1 cellular context compared by ENCODE assay signal in the genomic region with DNA sequence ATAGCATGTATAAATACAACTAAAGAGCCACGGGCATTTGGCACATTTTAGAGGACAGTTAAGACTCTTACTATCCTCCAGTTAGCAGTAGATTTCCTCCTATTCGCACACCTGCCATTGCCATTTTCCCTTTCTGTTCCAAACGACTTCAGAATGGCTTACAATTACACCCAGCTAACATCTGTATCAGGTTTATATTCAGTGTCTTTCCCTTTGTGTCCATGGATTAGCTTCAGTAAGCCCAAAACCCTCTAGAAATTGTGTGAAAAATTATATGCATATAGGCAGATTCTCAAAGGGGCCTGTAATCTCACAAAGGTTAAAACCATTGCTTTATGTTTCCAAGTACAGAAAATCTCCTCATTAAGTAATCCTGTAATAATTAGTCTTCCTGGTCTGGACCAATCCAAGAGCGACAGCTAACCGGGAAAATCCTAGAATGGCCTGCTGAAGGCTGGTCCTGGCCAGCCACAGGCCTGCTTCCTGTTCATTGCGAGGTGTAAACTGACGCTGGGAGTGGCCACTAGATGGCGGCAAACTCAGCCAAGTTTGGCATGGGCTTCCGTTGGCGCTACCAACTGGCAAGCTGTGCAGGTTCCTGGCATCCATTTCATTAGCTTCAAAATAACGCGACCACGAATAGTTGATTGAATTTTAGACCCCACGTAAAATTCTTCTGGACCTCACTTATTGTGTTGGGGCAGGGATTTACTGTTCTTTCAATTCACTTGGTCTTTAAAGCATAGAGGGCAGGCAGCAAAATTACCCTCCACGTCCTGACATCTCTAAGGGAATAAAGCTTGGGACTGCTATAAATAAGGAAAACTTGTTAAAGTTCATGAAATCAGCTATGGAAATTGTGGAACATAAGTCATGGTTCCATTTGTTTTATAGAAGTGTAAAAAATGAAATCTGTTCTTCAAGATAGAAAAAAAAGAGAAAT.
TF ChIP-seq lines count a peak whose summit lies in the region.

No MANE protein-coding gene starts in this region.

TF ChIP-seq in K562, 482 proteins besides CTCF, POLR2A, EP300 and RAD21 (continued from another document and continues in another):
- TF ChIP-seq, protein P1, sequence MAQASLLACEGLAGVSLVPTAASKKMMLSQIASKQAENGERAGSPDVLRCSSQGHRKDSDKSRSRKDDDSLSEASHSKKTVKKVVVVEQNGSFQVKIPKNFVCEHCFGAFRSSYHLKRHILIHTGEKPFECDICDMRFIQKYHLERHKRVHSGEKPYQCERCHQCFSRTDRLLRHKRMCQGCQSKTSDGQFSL (CRISPR knock-in tag; IDR thresholded peaks at IDR 0.05), result no peak
- TF ChIP-seq, protein P1 (tag; IDR thresholded peaks at IDR 0.05), result no peak
- TF ChIP-seq ZFP36 (IDR thresholded peaks at IDR 0.05; ENCODE audit: low read depth, low read length, partially characterized antibody) (peak; percentile 37), POLR2B (IDR thresholded peaks at IDR 0.05; ENCODE audit: low read depth, partially characterized antibody) (no peak), JUND (IDR thresholded peaks at IDR 0.05; ENCODE audit: borderline replicate concordance, low read depth, low read length) (peak; percentile 55; the same call in 1 of the 2 replicates), JUND (tag; IDR thresholded peaks at IDR 0.05; ENCODE audit: borderline replicate concordance, low read depth, low read length) (peak; percentile 37; the same call in 1 of the 3 replicates), LCOR (CRISPR knock-in tag; IDR thresholded peaks at IDR 0.05) (peak; percentile 66; the same call in 1 of the 2 replicates), MEF2D (tag; conservative IDR thresholded peaks at IDR 0.05; ENCODE audit: low read depth) (no peak), ZFX (CRISPR knock-in tag; IDR thresholded peaks at IDR 0.05) (peak; percentile 39; the same call in 1 of the 2 replicates), NR4A1 (CRISPR knock-in tag; IDR thresholded peaks at IDR 0.05) (no peak), NR4A1 (tag; IDR thresholded peaks at IDR 0.05) (no peak), PCBP2 (IDR thresholded peaks at IDR 0.05; ENCODE audit: low read depth, low read length, poor library complexity, severe bottlenecking) (no peak), MYNN (IDR thresholded peaks at IDR 0.05) (peak; percentile 71; the same call in 1 of the 2 replicates), MYNN (CRISPR knock-in tag; IDR thresholded peaks at IDR 0.05) (no peak), GABPB1 (CRISPR knock-in tag; IDR thresholded peaks at IDR 0.05) (0 out of 2 replicates have a peak, but pooled peaks have one; percentile 34), SRF (CRISPR knock-in tag; IDR thresholded peaks at IDR 0.05) (peak in 1 of 2 experiments; percentile 87; a peak in 2 of 4 replicates), GATAD2A (IDR thresholded peaks at IDR 0.05) (no peak), ETV1 (tag; conservative IDR thresholded peaks at IDR 0.05; ENCODE audit: low read depth) (peak; percentile 49), SRSF3 (IDR thresholded peaks at IDR 0.05; ENCODE audit: insufficient read depth, low read length) (no peak), CTBP1 (IDR thresholded peaks at IDR 0.05; ENCODE audit: borderline replicate concordance) (peak; percentile 25; the same call in 1 of the 2 replicates), YY1 (IDR thresholded peaks at IDR 0.05; ENCODE audit: borderline replicate concordance in 1 of 3, control insufficient read depth in 1 of 3, extremely low read depth in 1 of 3, insufficient read depth in 3 of 3, insufficient read length in 1 of 3, insufficient replicate concordance in 2 of 3, low read depth in 1 of 3, low read length in 2 of 3) (peak in 1 of 3 experiments; percentile 16), ZNF408 (CRISPR knock-in tag; IDR thresholded peaks at IDR 0.05; ENCODE audit: low read depth) (no peak), ZNF717 (CRISPR knock-in tag; IDR thresholded peaks at IDR 0.05) (no peak), ZNF316 (IDR thresholded peaks at IDR 0.05) (no peak), XRCC5 (IDR thresholded peaks at IDR 0.05; ENCODE audit: low read depth, low read length) (peak; percentile 72; the same call in 1 of the 2 replicates), ZNF121 (CRISPR knock-in tag; conservative IDR thresholded peaks at IDR 0.05) (no peak), SMAD1 (IDR thresholded peaks at IDR 0.05; ENCODE audit: low read depth, low read length, partially characterized antibody) (no peak), ZNF174 (CRISPR knock-in tag; IDR thresholded peaks at IDR 0.05) (no peak), RCOR1 (IDR thresholded peaks at IDR 0.05; ENCODE audit: borderline replicate concordance in 1 of 2, low read depth in 2 of 2, low read length in 2 of 2) (peak in 1 of 2 experiments; percentile 36; a peak in 1 of 4 replicates), KLF16 (IDR thresholded peaks at IDR 0.05) (peak; percentile 39; the same call in 1 of the 2 replicates), ZNF253 (CRISPR knock-in tag; conservative IDR thresholded peaks at IDR 0.05) (no peak), RFX1 (IDR thresholded peaks at IDR 0.05) (no peak), ELF2 (CRISPR knock-in tag; IDR thresholded peaks at IDR 0.05) (no peak), HNRNPL (IDR thresholded peaks at IDR 0.05; ENCODE audit: low read depth, low read length) (0 out of 2 replicates have a peak, but pooled peaks have one; percentile 57), SRSF9 (IDR thresholded peaks at IDR 0.05; ENCODE audit: borderline replicate concordance, low read depth, low read length) (no peak), HDGF (IDR thresholded peaks at IDR 0.05) (no peak), PHB2 (IDR thresholded peaks at IDR 0.05; ENCODE audit: low read depth) (no peak), KDM2B (CRISPR knock-in tag; IDR thresholded peaks at IDR 0.05) (no peak), NR2C2 (CRISPR knock-in tag; IDR thresholded peaks at IDR 0.05) (no peak), NR2C2 (tag; IDR thresholded peaks at IDR 0.05) (no peak), KAT7 (CRISPR knock-in tag; IDR thresholded peaks at IDR 0.05; ENCODE audit: borderline replicate concordance) (no peak), ZNF12 (CRISPR knock-in tag; IDR thresholded peaks at IDR 0.05) (no peak), RB1 (IDR thresholded peaks at IDR 0.05; ENCODE audit: low read depth) (peak; percentile 55; the same call in 1 of the 2 replicates), SMC3 (conservative IDR thresholded peaks at IDR 0.05; ENCODE audit: insufficient read depth, low read depth, low read length) (peak; percentile 90), CREM (IDR thresholded peaks at IDR 0.05; ENCODE audit: low read depth) (peak; percentile 70), MCM2 (IDR thresholded peaks at IDR 0.05; ENCODE audit: low read depth) (no peak), CBX3 (IDR thresholded peaks at IDR 0.05; ENCODE audit: borderline replicate concordance in 1 of 2, low read length in 2 of 2) (0 out of 3 replicates have a peak, but pooled peaks of 1 of the 2 experiments have one; percentile 36)
- TF ChIP-seq, protein P2, sequence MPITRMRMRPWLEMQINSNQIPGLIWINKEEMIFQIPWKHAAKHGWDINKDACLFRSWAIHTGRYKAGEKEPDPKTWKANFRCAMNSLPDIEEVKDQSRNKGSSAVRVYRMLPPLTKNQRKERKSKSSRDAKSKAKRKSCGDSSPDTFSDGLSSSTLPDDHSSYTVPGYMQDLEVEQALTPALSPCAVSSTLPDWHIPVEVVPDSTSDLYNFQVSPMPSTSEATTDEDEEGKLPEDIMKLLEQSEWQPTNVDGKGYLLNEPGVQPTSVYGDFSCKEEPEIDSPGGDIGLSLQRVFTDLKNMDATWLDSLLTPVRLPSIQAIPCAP (CRISPR knock-in tag; IDR thresholded peaks at IDR 0.05; ENCODE audit: borderline replicate concordance), result no peak
- TF ChIP-seq, protein P3, sequence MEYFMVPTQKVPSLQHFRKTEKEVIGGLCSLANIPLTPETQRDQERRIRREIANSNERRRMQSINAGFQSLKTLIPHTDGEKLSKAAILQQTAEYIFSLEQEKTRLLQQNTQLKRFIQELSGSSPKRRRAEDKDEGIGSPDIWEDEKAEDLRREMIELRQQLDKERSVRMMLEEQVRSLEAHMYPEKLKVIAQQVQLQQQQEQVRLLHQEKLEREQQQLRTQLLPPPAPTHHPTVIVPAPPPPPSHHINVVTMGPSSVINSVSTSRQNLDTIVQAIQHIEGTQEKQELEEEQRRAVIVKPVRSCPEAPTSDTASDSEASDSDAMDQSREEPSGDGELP (CRISPR knock-in tag; IDR thresholded peaks at IDR 0.05; ENCODE audit: borderline replicate concordance), result peak; percentile 30; the same call in 1 of the 2 replicates
- TF ChIP-seq, protein P4, sequence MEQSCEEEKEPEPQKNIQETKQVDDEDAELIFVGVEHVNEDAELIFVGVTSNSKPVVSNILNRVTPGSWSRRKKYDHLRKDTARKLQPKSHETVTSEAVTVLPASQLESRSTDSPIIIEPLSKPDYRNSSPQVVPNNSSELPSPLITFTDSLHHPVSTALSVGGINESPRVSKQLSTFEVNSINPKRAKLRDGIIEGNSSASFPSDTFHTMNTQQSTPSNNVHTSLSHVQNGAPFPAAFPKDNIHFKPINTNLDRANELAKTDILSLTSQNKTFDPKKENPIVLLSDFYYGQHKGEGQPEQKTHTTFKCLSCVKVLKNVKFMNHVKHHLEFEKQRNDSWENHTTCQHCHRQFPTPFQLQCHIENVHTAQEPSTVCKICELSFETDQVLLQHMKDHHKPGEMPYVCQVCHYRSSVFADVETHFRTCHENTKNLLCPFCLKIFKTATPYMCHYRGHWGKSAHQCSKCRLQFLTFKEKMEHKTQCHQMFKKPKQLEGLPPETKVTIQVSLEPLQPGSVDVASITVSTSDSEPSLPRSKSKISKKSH (CRISPR knock-in tag; IDR thresholded peaks at IDR 0.05), result no peak
- TF ChIP-seq, protein P5, sequence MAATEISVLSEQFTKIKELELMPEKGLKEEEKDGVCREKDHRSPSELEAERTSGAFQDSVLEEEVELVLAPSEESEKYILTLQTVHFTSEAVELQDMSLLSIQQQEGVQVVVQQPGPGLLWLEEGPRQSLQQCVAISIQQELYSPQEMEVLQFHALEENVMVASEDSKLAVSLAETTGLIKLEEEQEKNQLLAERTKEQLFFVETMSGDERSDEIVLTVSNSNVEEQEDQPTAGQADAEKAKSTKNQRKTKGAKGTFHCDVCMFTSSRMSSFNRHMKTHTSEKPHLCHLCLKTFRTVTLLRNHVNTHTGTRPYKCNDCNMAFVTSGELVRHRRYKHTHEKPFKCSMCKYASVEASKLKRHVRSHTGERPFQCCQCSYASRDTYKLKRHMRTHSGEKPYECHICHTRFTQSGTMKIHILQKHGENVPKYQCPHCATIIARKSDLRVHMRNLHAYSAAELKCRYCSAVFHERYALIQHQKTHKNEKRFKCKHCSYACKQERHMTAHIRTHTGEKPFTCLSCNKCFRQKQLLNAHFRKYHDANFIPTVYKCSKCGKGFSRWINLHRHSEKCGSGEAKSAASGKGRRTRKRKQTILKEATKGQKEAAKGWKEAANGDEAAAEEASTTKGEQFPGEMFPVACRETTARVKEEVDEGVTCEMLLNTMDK (IDR thresholded peaks at IDR 0.05; ENCODE audit: borderline replicate concordance, insufficient read depth, low read depth, low read length, poor library complexity, severe bottlenecking), result peak; percentile 30
- TF ChIP-seq, protein P6, sequence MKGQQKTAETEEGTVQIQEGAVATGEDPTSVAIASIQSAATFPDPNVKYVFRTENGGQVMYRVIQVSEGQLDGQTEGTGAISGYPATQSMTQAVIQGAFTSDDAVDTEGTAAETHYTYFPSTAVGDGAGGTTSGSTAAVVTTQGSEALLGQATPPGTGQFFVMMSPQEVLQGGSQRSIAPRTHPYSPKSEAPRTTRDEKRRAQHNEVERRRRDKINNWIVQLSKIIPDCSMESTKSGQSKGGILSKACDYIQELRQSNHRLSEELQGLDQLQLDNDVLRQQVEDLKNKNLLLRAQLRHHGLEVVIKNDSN (CRISPR knock-in tag; IDR thresholded peaks at IDR 0.05), result no peak
- TF ChIP-seq, protein P7, sequence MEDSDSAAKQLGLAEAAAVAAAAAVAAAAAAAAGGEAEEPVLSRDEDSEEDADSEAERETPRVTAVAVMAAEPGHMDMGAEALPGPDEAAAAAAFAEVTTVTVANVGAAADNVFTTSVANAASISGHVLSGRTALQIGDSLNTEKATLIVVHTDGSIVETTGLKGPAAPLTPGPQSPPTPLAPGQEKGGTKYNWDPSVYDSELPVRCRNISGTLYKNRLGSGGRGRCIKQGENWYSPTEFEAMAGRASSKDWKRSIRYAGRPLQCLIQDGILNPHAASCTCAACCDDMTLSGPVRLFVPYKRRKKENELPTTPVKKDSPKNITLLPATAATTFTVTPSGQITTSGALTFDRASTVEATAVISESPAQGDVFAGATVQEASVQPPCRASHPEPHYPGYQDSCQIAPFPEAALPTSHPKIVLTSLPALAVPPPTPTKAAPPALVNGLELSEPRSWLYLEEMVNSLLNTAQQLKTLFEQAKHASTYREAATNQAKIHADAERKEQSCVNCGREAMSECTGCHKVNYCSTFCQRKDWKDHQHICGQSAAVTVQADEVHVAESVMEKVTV (CRISPR knock-in tag; IDR thresholded peaks at IDR 0.05), result peak; percentile 76
- TF ChIP-seq, protein P8, sequence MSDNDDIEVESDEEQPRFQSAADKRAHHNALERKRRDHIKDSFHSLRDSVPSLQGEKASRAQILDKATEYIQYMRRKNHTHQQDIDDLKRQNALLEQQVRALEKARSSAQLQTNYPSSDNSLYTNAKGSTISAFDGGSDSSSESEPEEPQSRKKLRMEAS (CRISPR knock-in tag; IDR thresholded peaks at IDR 0.05), result no peak
- TF ChIP-seq, protein P9, sequence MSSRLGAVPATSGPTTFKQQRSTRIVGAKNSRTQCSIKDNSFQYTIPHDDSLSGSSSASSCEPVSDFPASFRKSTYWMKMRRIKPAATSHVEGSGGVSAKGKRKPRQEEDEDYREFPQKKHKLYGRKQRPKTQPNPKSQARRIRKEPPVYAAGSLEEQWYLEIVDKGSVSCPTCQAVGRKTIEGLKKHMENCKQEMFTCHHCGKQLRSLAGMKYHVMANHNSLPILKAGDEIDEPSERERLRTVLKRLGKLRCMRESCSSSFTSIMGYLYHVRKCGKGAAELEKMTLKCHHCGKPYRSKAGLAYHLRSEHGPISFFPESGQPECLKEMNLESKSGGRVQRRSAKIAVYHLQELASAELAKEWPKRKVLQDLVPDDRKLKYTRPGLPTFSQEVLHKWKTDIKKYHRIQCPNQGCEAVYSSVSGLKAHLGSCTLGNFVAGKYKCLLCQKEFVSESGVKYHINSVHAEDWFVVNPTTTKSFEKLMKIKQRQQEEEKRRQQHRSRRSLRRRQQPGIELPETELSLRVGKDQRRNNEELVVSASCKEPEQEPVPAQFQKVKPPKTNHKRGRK (tag; IDR thresholded peaks at IDR 0.05), result no peak
- TF ChIP-seq, protein P10, sequence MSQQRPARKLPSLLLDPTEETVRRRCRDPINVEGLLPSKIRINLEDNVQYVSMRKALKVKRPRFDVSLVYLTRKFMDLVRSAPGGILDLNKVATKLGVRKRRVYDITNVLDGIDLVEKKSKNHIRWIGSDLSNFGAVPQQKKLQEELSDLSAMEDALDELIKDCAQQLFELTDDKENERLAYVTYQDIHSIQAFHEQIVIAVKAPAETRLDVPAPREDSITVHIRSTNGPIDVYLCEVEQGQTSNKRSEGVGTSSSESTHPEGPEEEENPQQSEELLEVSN (IDR thresholded peaks at IDR 0.05; ENCODE audit: borderline replicate concordance in 1 of 2, extremely low read depth in 1 of 2, insufficient read depth in 1 of 2, insufficient read length in 1 of 2, low read depth in 1 of 2, low read length in 1 of 2, poor library complexity in 1 of 2, severe bottlenecking in 1 of 2), result peak in 1 of 2 experiments; percentile 46
